ENCODE assay signal across 8 cellular contexts in genomic region chr6:51982695-51983094, GRCh38.
DNase-seq lines count a peak whose midpoint lies in the region; ATAC-seq, FAIRE-seq and TF ChIP-seq lines count a peak whose summit lies in the region.
"Not testable (repeated sequence)": the region's sequence is repeated elsewhere in the genome, so short reads cannot be mapped to it uniquely, and the experiment has no call there.

No MANE protein-coding gene starts in this region.

- ATAC-seq in GM23338 (peak; percentile 32; the same call in 1 of the 3 replicates), WTC11 (peak; percentile 41; the same call in 1 of the 2 replicates)

- H3K23me2 ChIP-seq in H9 (ENCODE audit: insufficient read length, low read depth, low read length, poor library complexity, severe bottlenecking) = not testable (repeated sequence)

- not testable (repeated sequence) for H4K20me1 ChIP-seq in GM23338 (replicated peaks; ENCODE audit: insufficient read depth); H9 (ENCODE audit: control insufficient read depth, insufficient read depth, insufficient read length)

- H2AK5ac ChIP-seq in H9 (ENCODE audit: insufficient read length, low read length); mesendoderm (ENCODE audit: low read length): not testable (repeated sequence)

- H4K8ac ChIP-seq in H9 (replicated peaks; ENCODE audit: insufficient read length, low read depth, low read length) = not testable (repeated sequence)
- H4K8ac ChIP-seq in mesendoderm (ENCODE audit: low read depth, low read length) = peak overlapping the region; percentile 56

- not testable (repeated sequence) for H3K9ac ChIP-seq in H9 (ENCODE audit: extremely low read depth, insufficient read length, low read length); HUES64 (ENCODE audit: low read depth, low read length); endodermal cell (ENCODE audit: extremely low read depth, low read length, poor library complexity, severe bottlenecking); mesendoderm (ENCODE audit: low read length)

- not testable (repeated sequence) for H2BK15ac ChIP-seq in H9 (ENCODE audit: low read depth, low read length); mesendoderm (replicated peaks; ENCODE audit: low read depth)

- not testable (repeated sequence) for H3K27me3 Mint-ChIP-seq in GM23338 (ENCODE audit: insufficient read depth, low read depth, poor library complexity); H9 (ENCODE audit: low read depth); WTC11 (ENCODE audit: low read depth); endodermal cell (ENCODE audit: insufficient read depth); glutamatergic neuron (ENCODE audit: unreplicated experiment)

- H4K91ac ChIP-seq in H9 (ENCODE audit: insufficient read length, low read depth, low read length) = not testable (repeated sequence)

- not testable (repeated sequence) for H3K14ac ChIP-seq in H9 (ENCODE audit: insufficient read depth, low read length)

- peak; percentile 36 for FAIRE-seq in small intestine (lab: Jason Lieb, UNC)

- H3K36me3 Mint-ChIP-seq in GM23338 (ENCODE audit: low read depth) = peaks cover 10% of the 10 kb centered on the region
- H3K36me3 Mint-ChIP-seq in H9 (ENCODE audit: insufficient read depth in 1 of 3, low read depth in 3 of 3); WTC11; endodermal cell (ENCODE audit: low read depth); glutamatergic neuron (ENCODE audit: unreplicated experiment): not testable (repeated sequence)

- not testable (repeated sequence) for H3K56ac ChIP-seq in H9 (ENCODE audit: insufficient read length, low read depth, low read length); mesendoderm (ENCODE audit: low read length)

- H2AFZ ChIP-seq in GM23338; H9 (ENCODE audit: low read length): not testable (repeated sequence)

- peak; percentile 8 for DNase-seq in GM23338 (ENCODE audit: low spot score)
- not testable (repeated sequence) for DNase-seq in H9; WTC11 (ENCODE audit: low spot score); endodermal cell; glutamatergic neuron; mesendoderm; small intestine

- H3K36me3 ChIP-seq in GM23338 (ENCODE audit: insufficient read depth); HUES64 (ENCODE audit: insufficient read depth, low read length); endodermal cell (ENCODE audit: control insufficient read depth, insufficient read depth, low read length); mesendoderm (ENCODE audit: control insufficient read depth, insufficient read depth, low read length); small intestine (ENCODE audit: control insufficient read depth in 2 of 2, insufficient read depth in 2 of 2, low read length in 2 of 2): not testable (repeated sequence)

- H3K9me3 Mint-ChIP-seq in GM23338 (peaks cover 14% of the 10 kb centered on the region), H9 (peaks cover 9 to 16% of the 10 kb centered on the region in 2 experiments), endodermal cell (peaks cover 15% of the 10 kb centered on the region)
- not testable (repeated sequence) for H3K9me3 Mint-ChIP-seq in WTC11; glutamatergic neuron (ENCODE audit: unreplicated experiment)

- H2BK20ac ChIP-seq in H9 (ENCODE audit: low read depth, low read length, poor library complexity, severe bottlenecking) = not testable (repeated sequence)

- not testable (repeated sequence) for H4K5ac ChIP-seq in H9 (ENCODE audit: insufficient read length, low read depth, low read length); mesendoderm (ENCODE audit: low read length)

- H3K9me2 ChIP-seq in GM23338 (ENCODE audit: insufficient read depth) = not testable (repeated sequence)

- not testable (repeated sequence) for H3K4me3 Mint-ChIP-seq in GM23338, H9, WTC11, endodermal cell
- peak overlapping the region; percentile 38 for H3K4me3 Mint-ChIP-seq in glutamatergic neuron (ENCODE audit: unreplicated experiment)

- H3F3A ChIP-seq in GM23338 (replicated peaks; ENCODE audit: low read depth) = not testable (repeated sequence)

- not testable (repeated sequence) for TF ChIP-seq CTCF in GM23338 (conservative IDR thresholded peaks at IDR 0.05; ENCODE audit: low read depth in 2 of 2); H9 (conservative IDR thresholded peaks at IDR 0.05); WTC11 (IDR thresholded peaks at IDR 0.05); endodermal cell (conservative IDR thresholded peaks at IDR 0.05); glutamatergic neuron (IDR thresholded peaks at IDR 0.05; ENCODE audit: partially characterized antibody, unreplicated experiment)

- 0 out of 2 replicates have a peak overlapping the region, but pooled peaks have one; percentile 4 for H3K4me3 ChIP-seq in GM23338
- not testable (repeated sequence) for H3K4me3 ChIP-seq in HUES64 (ENCODE audit: low read length); mesendoderm (ENCODE audit: low read length); small intestine (ENCODE audit: low read depth in 1 of 2, low read length in 2 of 2)
- H3K4me3 ChIP-seq in endodermal cell (ENCODE audit: low read length) = peak overlapping the region; percentile 13

- not testable (repeated sequence) for H2BK120ac ChIP-seq in H9 (ENCODE audit: low read depth, low read length, poor library complexity, severe bottlenecking); mesendoderm (ENCODE audit: low read depth, low read length)

- H3T11ph ChIP-seq in H9 (ENCODE audit: low read length) = not testable (repeated sequence)

- not testable (repeated sequence) for H3K18ac ChIP-seq in H9 (ENCODE audit: insufficient read length, low read depth, low read length); mesendoderm (ENCODE audit: low read length)

- not testable (repeated sequence) for H2BK12ac ChIP-seq in H9 (ENCODE audit: insufficient read length, low read depth, low read length)

- CTCF ChIA-PET in WTC11 (lab: Charles Lee) = not testable (repeated sequence)

- not testable (repeated sequence) for H3K27me3 ChIP-seq in GM23338 (ENCODE audit: insufficient read depth); H9 (ENCODE audit: insufficient read depth, low read length); HUES64 (ENCODE audit: insufficient read depth, low read length); endodermal cell (ENCODE audit: control insufficient read depth, insufficient read depth, low read length, poor library complexity, severe bottlenecking); mesendoderm (ENCODE audit: insufficient read depth, low read length, poor library complexity); small intestine (ENCODE audit: control insufficient read depth in 2 of 2, insufficient read depth in 2 of 2, low read length in 2 of 2)

- not testable (repeated sequence) for H3K79me2 ChIP-seq in GM23338 (replicated peaks; ENCODE audit: insufficient read depth); H9 (ENCODE audit: insufficient read depth, low read length); mesendoderm (ENCODE audit: control insufficient read depth, insufficient read depth, low read length)

- H3K9me3 ChIP-seq in H9 (ENCODE audit: control insufficient read depth, low read depth, low read length); HUES64 (ENCODE audit: insufficient read depth, low read depth, low read length); endodermal cell (ENCODE audit: control insufficient read depth, low read length); small intestine (ENCODE audit: control insufficient read depth, low read depth): not testable (repeated sequence)

- no CpG with 5 or more reads among the region's 5 CpGs for WGBS in H9 (ENCODE audit: extremely low coverage, insufficient read length, low lambda C conversion rate)
- 44% methylated on average over 4 of the region's 5 CpGs for WGBS in HUES64
- WGBS in endodermal cell (ENCODE audit: insufficient coverage in 1 of 2, insufficient read length in 1 of 2), 2 experiments = 70% methylated on average over 4 of the region's 5 CpGs; no CpG with 5 or more reads in 1 of the 2 experiments
- no CpG with 5 or more reads among the region's 5 CpGs for WGBS in mesendoderm (ENCODE audit: extremely low coverage, insufficient coverage, low lambda C conversion rate)
- WGBS in small intestine, 3 donors = 70 to 82% (median 79%) methylated on average over 4 to 5 of the region's 5 CpGs

- not testable (repeated sequence) for H3K27ac Mint-ChIP-seq in GM23338, endodermal cell
- H3K27ac Mint-ChIP-seq in H9 (peak overlapping the region in 2 of 3 experiments; percentile 41 to 50; a peak in 2 of 7 replicates), WTC11 (0 out of 2 replicates have a peak overlapping the region, but pooled peaks have one; percentile 9), glutamatergic neuron (ENCODE audit: unreplicated experiment) (peak overlapping the region; percentile 53)

- peaks cover 18% of the 10 kb centered on the region for H3K4me1 Mint-ChIP-seq in GM23338
- H3K4me1 Mint-ChIP-seq in H9 = peaks cover 20% of the 10 kb centered on the region in 2 experiments
- peaks cover 21% of the 10 kb centered on the region for H3K4me1 Mint-ChIP-seq in WTC11
- peaks cover 29% of the 10 kb centered on the region for H3K4me1 Mint-ChIP-seq in endodermal cell
- H3K4me1 Mint-ChIP-seq in glutamatergic neuron (ENCODE audit: low read depth, unreplicated experiment) = not testable (repeated sequence)

- H3K4me2 ChIP-seq in GM23338 = peak overlapping the region; percentile 43
- not testable (repeated sequence) for H3K4me2 ChIP-seq in H9 (ENCODE audit: insufficient read depth, insufficient read length, low read length); mesendoderm (ENCODE audit: low read length)

- H3K4me1 ChIP-seq in GM23338 (ENCODE audit: insufficient read depth) (peaks cover 22% of the 10 kb centered on the region), HUES64 (ENCODE audit: insufficient read depth, low read length) (peaks cover 23% of the 10 kb centered on the region)
- H3K4me1 ChIP-seq in H9 (ENCODE audit: insufficient read depth, low read length); endodermal cell (ENCODE audit: control insufficient read depth, insufficient read depth, low read length); mesendoderm (ENCODE audit: control insufficient read depth, low read depth, low read length); small intestine (ENCODE audit: control insufficient read depth in 2 of 2, insufficient read depth in 1 of 2, low read depth in 1 of 2, low read length in 1 of 2): not testable (repeated sequence)

- H3K4ac ChIP-seq in H9 (ENCODE audit: low read depth, low read length); mesendoderm (ENCODE audit: low read depth, low read length): not testable (repeated sequence)

- H3K79me1 ChIP-seq in H9 (ENCODE audit: insufficient read depth, low read depth, low read length, poor library complexity, severe bottlenecking); mesendoderm (ENCODE audit: low read length): not testable (repeated sequence)

- POLR2A ChIA-PET in WTC11 (lab: Charles Lee) = not testable (repeated sequence)

- H2BK5ac ChIP-seq in H9 (ENCODE audit: insufficient read length, low read length); mesendoderm (ENCODE audit: low read length): not testable (repeated sequence)

- H3K27ac ChIP-seq in GM23338 (ENCODE audit: low read depth) (peak overlapping the region; percentile 29; the same call in 1 of the 2 replicates), HUES64 (ENCODE audit: low read depth, low read length) (peak overlapping the region; percentile 28; the same call in 1 of the 2 replicates)
- H3K27ac ChIP-seq in H9 (ENCODE audit: insufficient read length, low read depth, low read length); endodermal cell (ENCODE audit: low read depth, low read length); mesendoderm (ENCODE audit: low read depth, low read length); small intestine (ENCODE audit: low read depth in 1 of 2, low read length in 1 of 2): not testable (repeated sequence)

- H3K23ac ChIP-seq in H9 (ENCODE audit: insufficient read length, low read depth, low read length); mesendoderm (ENCODE audit: low read length): not testable (repeated sequence)
